Comparison of ENCODE assay signal across 8 cellular contexts in the genomic region with DNA sequence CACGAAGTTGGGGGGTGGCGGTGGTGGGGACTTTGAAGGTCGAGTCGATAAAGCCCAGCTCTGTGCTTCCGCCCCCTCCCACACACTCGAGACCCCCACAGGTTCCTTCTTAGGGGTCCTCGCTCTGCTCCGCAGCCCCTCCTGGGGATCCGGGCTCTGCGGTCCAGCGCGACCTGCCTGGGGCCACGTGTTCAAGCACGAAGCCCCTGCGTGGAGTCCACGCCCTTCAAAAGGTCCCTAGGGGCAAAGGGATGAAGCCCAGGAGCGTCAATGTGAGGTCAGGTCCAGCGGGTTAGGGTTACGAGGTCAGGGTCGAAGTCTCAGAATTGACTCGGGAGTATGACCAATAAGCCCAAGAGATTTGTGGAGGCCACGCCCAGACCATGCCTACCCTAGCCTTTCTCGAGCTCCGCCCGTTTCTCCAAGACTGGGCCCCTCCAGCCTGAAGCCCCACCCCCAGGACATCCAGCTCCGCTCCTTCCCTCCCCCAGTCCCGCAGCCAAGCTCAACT. TPM values are rescaled to one million over a fixed set of nuclear protein-coding genes. Genes with fewer than 3 reads are reported as not detected.
DNase-seq lines count a peak whose midpoint lies in the region; ATAC-seq and TF ChIP-seq lines count a peak whose summit lies in the region.

No MANE protein-coding gene starts in this region.

- peaks cover 22% of the 10 kb centered on the region for H3K4me1 ChIP-seq in CD8-positive, alpha-beta memory T cell (ENCODE audit: insufficient read depth, low read length)
- peaks cover 60% of the 10 kb centered on the region for H3K4me1 ChIP-seq in neuron (ENCODE audit: insufficient read depth, low read length)

- H2AFZ ChIP-seq in neuron (ENCODE audit: low read depth, low read length): no peak overlapping the region

- peaks cover 16 to 32% (median 32%) of the 10 kb centered on the region in 3 donors for H3K4me1 Mint-ChIP-seq in CD8-positive, alpha-beta memory T cell
- H3K4me1 Mint-ChIP-seq in activated CD4-positive, alpha-beta memory T cell treated with anti-CD3 and anti-CD28 coated beads, Interleukin-2, amount 10 ng/mL, durations not matched to agents 7 days and 5 days: peaks cover 16% of the 10 kb centered on the region

- no peaks in the 10 kb centered on the region for H3K36me3 ChIP-seq in CD8-positive, alpha-beta memory T cell (ENCODE audit: insufficient read depth, low read length)
- no peaks in the 10 kb centered on the region for H3K36me3 ChIP-seq in neuron (ENCODE audit: insufficient read depth, low read length)

- no peaks in the 10 kb centered on the region for H3K9me3 Mint-ChIP-seq in CD8-positive, alpha-beta memory T cell
- no peaks in the 10 kb centered on the region for H3K9me3 Mint-ChIP-seq in activated CD4-positive, alpha-beta memory T cell treated with anti-CD3 and anti-CD28 coated beads, Interleukin-2, amount 10 ng/mL, durations not matched to agents 7 days and 5 days

- peak in 1 of 5 donors; percentile 32 for DNase-seq in CD8-positive, alpha-beta memory T cell
- DNase-seq in HPDE6-E6E7 (ENCODE audit: extremely low spot score) (peak; percentile 54), fibroblast of mammary gland (ENCODE audit: low read depth) (peak; percentile 72)
- DNase-seq in activated CD4-positive, alpha-beta memory T cell treated with anti-CD3 and anti-CD28 coated beads, Interleukin-2, amount 10 ng/mL, durations not matched to agents 7 days and 5 days: peak; percentile 47

- POLR2A ChIA-PET in CD8-positive, alpha-beta memory T cell (lab: Charles Lee): interaction anchor here (0.8 to 1.2 kb wide), 3 partner anchors 9 to 148 kb away, joined by 3 to 4 read pairs (median 4); partner anchors contain the start of gene ANKRD40
- POLR2A ChIA-PET in activated CD4-positive, alpha-beta memory T cell treated with anti-CD3 and anti-CD28 coated beads, Interleukin-2, amount 10 ng/mL, durations not matched to agents 7 days and 5 days (lab: Charles Lee): interaction anchor here (0.9 to 1.7 kb wide), 3 partner anchors 9 to 160 kb away, joined by 3 to 5 read pairs (median 3); partner anchors contain the start of gene LUC7L3

- H3K27me3 ChIP-seq in CD8-positive, alpha-beta memory T cell (ENCODE audit: insufficient read depth, low read length, poor library complexity, severe bottlenecking): peaks cover 52% of the 10 kb centered on the region
- peaks cover 44% of the 10 kb centered on the region for H3K27me3 ChIP-seq in neuron (ENCODE audit: insufficient read depth, low read length)

- H3K9me3 ChIP-seq in CD8-positive, alpha-beta memory T cell (ENCODE audit: low read length): no peaks in the 10 kb centered on the region
- no peaks in the 10 kb centered on the region for H3K9me3 ChIP-seq in neuron (ENCODE audit: low read length)

- peaks cover 0 to 8% (median 0%) of the 10 kb centered on the region in 3 donors for H3K36me3 Mint-ChIP-seq in CD8-positive, alpha-beta memory T cell
- no peaks in the 10 kb centered on the region for H3K36me3 Mint-ChIP-seq in activated CD4-positive, alpha-beta memory T cell treated with anti-CD3 and anti-CD28 coated beads, Interleukin-2, amount 10 ng/mL, durations not matched to agents 7 days and 5 days (ENCODE audit: low read depth)

- ATAC-seq in HG03280 (IDR thresholded peaks at IDR 0.05; ENCODE audit: unreplicated experiment) (no peak), HG02973 (IDR thresholded peaks at IDR 0.05; ENCODE audit: unreplicated experiment) (no peak), GM18868 (IDR thresholded peaks at IDR 0.05; ENCODE audit: unreplicated experiment) (no peak)

- TF ChIP-seq CTCF in fibroblast of mammary gland (conservative IDR thresholded peaks at IDR 0.05; ENCODE audit: control insufficient read depth, insufficient read depth, low read depth, low read length): no peak

- peaks cover 54 to 56% of the 10 kb centered on the region in 2 donors for H3K27me3 Mint-ChIP-seq in CD8-positive, alpha-beta memory T cell
- peaks cover 63% of the 10 kb centered on the region for H3K27me3 Mint-ChIP-seq in activated CD4-positive, alpha-beta memory T cell treated with anti-CD3 and anti-CD28 coated beads, Interleukin-2, amount 10 ng/mL, durations not matched to agents 7 days and 5 days

- H3K27ac ChIP-seq in CD8-positive, alpha-beta memory T cell (ENCODE audit: low read depth, low read length): no peak overlapping the region

- H3K4me3 ChIP-seq in CD8-positive, alpha-beta memory T cell (ENCODE audit: low read length): peak overlapping the region; percentile 60
- peak overlapping the region; percentile 49 for H3K4me3 ChIP-seq in fibroblast of mammary gland (ENCODE audit: control insufficient read depth, low read depth, low read length)
- H3K4me3 ChIP-seq in neuron (ENCODE audit: low read length): peak overlapping the region; percentile 36

- H3K4me3 Mint-ChIP-seq in CD8-positive, alpha-beta memory T cell: peak overlapping the region; percentile 79 to 91 (median 84)
- H3K4me3 Mint-ChIP-seq in activated CD4-positive, alpha-beta memory T cell treated with anti-CD3 and anti-CD28 coated beads, Interleukin-2, amount 10 ng/mL, durations not matched to agents 7 days and 5 days: peak overlapping the region; percentile 48

- CTCF ChIA-PET in CD8-positive, alpha-beta memory T cell (lab: Charles Lee): interaction anchor here (0.6 to 1.9 kb wide), 2 partner anchors 18 to 551 kb away, joined by 3 to 7 read pairs; no protein-coding TSS in a partner anchor
- CTCF ChIA-PET in activated CD4-positive, alpha-beta memory T cell treated with anti-CD3 and anti-CD28 coated beads, Interleukin-2, amount 10 ng/mL, durations not matched to agents 7 days and 5 days (lab: Charles Lee): interaction anchor here (1.4 to 2.0 kb wide), 4 partner anchors 58 to 137 kb away, joined by 4 to 6 read pairs (median 6); no protein-coding TSS in a partner anchor

- peak overlapping the region in 3 of 8 donors; percentile 63 to 83 (median 68) for H3K27ac Mint-ChIP-seq in CD8-positive, alpha-beta memory T cell
- no peak overlapping the region for H3K27ac Mint-ChIP-seq in activated CD4-positive, alpha-beta memory T cell treated with anti-CD3 and anti-CD28 coated beads, Interleukin-2, amount 10 ng/mL, durations not matched to agents 7 days and 5 days

RNA-seq across cellular contexts. Expression of gene CACNA1G, which starts 0.8 kb away (rescaled TPM):
- under 1 TPM in 1 of 2 experiments, not detected in 1; 0.07 TPM for total RNA-seq in CD8-positive, alpha-beta memory T cell
- polyA plus RNA-seq in CD8-positive, alpha-beta memory T cell: not detected
- not detected for total RNA-seq in activated CD4-positive, alpha-beta memory T cell treated with anti-CD3 and anti-CD28 coated beads, Interleukin-2, amount 10 ng/mL, durations not matched to agents 7 days and 5 days

RNA-seq across cellular contexts. Expression of gene SPATA20, which starts 12.8 kb away (rescaled TPM):
- 10 to 100 TPM; 34.7 to 42.9 TPM for total RNA-seq in CD8-positive, alpha-beta memory T cell
- polyA plus RNA-seq in CD8-positive, alpha-beta memory T cell: 11.0 TPM
- 10 to 100 TPM; 14.5 to 17.8 TPM for total RNA-seq in activated CD4-positive, alpha-beta memory T cell treated with anti-CD3 and anti-CD28 coated beads, Interleukin-2, amount 10 ng/mL, durations not matched to agents 7 days and 5 days

RNA-seq across cellular contexts. Expression of gene EPN3, which starts 27.2 kb away (rescaled TPM):
- not detected for total RNA-seq in CD8-positive, alpha-beta memory T cell
- not detected for polyA plus RNA-seq in CD8-positive, alpha-beta memory T cell
- not detected for total RNA-seq in activated CD4-positive, alpha-beta memory T cell treated with anti-CD3 and anti-CD28 coated beads, Interleukin-2, amount 10 ng/mL, durations not matched to agents 7 days and 5 days

RNA-seq across cellular contexts. Expression of gene MYCBPAP, which starts 51.5 kb away (rescaled TPM):
- under 1 TPM; 0.83 to 0.86 TPM for total RNA-seq in CD8-positive, alpha-beta memory T cell
- polyA plus RNA-seq in CD8-positive, alpha-beta memory T cell: not detected
- total RNA-seq in activated CD4-positive, alpha-beta memory T cell treated with anti-CD3 and anti-CD28 coated beads, Interleukin-2, amount 10 ng/mL, durations not matched to agents 7 days and 5 days: 10 to 100 TPM; 13.4 to 15.2 TPM
